1 cellular context compared by ENCODE assay signal in the genomic region with DNA sequence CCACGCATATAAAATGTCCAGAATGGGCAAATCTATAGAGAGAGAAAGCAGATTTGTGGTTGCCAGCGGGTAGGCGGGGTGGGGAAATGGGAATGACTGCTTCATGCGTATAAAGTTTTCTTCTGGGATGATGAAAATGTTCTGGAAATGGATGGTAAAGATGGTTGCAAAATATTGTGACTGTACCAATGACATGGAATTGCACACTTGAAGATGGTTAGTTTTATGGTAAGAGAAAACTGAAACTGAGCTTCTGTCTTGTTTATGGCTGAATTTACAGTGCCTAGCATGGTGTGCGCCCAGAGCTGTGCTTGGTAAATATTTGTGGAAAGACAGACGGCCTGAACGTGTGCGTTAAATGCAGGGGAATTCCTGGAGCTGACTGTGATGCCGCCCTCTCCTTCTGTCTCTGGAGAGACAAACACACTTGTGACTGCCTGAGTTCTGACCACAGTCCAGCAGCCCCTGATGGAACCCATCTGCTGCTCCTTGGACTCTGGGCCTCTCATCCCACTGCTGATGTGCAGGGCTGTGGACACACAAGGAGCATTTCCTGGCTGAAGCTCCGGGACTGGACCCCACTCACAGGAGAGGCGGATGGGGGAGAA.
TF ChIP-seq lines count a peak whose summit lies in the region.

No MANE protein-coding gene starts in this region.

TF ChIP-seq in GM23338, 12 proteins besides CTCF, POLR2A, EP300 and RAD21 (continued from another document):
- TF ChIP-seq, protein P1, sequence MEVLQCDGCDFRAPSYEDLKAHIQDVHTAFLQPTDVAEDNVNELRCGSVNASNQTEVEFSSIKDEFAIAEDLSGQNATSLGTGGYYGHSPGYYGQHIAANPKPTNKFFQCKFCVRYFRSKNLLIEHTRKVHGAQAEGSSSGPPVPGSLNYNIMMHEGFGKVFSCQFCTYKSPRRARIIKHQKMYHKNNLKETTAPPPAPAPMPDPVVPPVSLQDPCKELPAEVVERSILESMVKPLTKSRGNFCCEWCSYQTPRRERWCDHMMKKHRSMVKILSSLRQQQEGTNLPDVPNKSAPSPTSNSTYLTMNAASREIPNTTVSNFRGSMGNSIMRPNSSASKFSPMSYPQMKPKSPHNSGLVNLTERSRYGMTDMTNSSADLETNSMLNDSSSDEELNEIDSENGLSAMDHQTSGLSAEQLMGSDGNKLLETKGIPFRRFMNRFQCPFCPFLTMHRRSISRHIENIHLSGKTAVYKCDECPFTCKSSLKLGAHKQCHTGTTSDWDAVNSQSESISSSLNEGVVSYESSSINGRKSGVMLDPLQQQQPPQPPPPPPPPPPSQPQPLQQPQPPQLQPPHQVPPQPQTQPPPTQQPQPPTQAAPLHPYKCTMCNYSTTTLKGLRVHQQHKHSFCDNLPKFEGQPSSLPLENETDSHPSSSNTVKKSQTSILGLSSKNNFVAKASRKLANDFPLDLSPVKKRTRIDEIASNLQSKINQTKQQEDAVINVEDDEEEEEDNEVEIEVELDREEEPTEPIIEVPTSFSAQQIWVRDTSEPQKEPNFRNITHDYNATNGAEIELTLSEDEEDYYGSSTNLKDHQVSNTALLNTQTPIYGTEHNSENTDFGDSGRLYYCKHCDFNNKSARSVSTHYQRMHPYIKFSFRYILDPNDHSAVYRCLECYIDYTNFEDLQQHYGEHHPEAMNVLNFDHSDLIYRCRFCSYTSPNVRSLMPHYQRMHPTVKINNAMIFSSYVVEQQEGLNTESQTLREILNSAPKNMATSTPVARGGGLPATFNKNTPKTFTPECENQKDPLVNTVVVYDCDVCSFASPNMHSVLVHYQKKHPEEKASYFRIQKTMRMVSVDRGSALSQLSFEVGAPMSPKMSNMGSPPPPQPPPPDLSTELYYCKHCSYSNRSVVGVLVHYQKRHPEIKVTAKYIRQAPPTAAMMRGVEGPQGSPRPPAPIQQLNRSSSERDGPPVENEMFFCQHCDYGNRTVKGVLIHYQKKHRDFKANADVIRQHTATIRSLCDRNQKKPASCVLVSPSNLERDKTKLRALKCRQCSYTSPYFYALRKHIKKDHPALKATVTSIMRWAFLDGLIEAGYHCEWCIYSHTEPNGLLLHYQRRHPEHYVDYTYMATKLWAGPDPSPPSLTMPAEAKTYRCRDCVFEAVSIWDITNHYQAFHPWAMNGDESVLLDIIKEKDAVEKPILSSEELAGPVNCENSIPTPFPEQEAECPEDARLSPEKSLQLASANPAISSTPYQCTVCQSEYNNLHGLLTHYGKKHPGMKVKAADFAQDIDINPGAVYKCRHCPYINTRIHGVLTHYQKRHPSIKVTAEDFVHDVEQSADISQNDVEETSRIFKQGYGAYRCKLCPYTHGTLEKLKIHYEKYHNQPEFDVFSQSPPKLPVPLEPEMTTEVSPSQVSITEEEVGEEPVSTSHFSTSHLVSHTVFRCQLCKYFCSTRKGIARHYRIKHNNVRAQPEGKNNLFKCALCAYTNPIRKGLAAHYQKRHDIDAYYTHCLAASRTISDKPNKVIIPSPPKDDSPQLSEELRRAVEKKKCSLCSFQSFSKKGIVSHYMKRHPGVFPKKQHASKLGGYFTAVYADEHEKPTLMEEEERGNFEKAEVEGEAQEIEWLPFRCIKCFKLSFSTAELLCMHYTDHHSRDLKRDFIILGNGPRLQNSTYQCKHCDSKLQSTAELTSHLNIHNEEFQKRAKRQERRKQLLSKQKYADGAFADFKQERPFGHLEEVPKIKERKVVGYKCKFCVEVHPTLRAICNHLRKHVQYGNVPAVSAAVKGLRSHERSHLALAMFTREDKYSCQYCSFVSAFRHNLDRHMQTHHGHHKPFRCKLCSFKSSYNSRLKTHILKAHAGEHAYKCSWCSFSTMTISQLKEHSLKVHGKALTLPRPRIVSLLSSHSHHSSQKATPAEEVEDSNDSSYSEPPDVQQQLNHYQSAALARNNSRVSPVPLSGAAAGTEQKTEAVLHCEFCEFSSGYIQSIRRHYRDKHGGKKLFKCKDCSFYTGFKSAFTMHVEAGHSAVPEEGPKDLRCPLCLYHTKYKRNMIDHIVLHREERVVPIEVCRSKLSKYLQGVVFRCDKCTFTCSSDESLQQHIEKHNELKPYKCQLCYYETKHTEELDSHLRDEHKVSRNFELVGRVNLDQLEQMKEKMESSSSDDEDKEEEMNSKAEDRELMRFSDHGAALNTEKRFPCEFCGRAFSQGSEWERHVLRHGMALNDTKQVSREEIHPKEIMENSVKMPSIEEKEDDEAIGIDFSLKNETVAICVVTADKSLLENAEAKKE (CRISPR knock-in tag; IDR thresholded peaks at IDR 0.05), result no peak
- TF ChIP-seq CREB1 (CRISPR knock-in tag; IDR thresholded peaks at IDR 0.05; ENCODE audit: low read depth), result no peak
- no peak for TF ChIP-seq JUNB (IDR thresholded peaks at IDR 0.05; ENCODE audit: unreplicated experiment)
TF ChIP-seq in GM23338: peak in this region for 0.
